In genomic region chr17:2056221-2057129, GRCh38 we compare ENCODE assay signal across 1 cellular context.
TF ChIP-seq lines count a peak whose summit lies in the region.

No MANE protein-coding gene starts in this region.

TF ChIP-seq in K562, 482 proteins besides CTCF, POLR2A, EP300 and RAD21:
- TF ChIP-seq ZNF263 (CRISPR knock-in tag; IDR thresholded peaks at IDR 0.05; ENCODE audit: borderline replicate concordance) (no peak), KHSRP (IDR thresholded peaks at IDR 0.05) (no peak), MAFF (IDR thresholded peaks at IDR 0.05; ENCODE audit: low read length) (no peak), LEF1 (IDR thresholded peaks at IDR 0.05) (no peak), CREB3L1 (IDR thresholded peaks at IDR 0.05; ENCODE audit: borderline replicate concordance, low read depth) (no peak), FOXM1 (IDR thresholded peaks at IDR 0.05; ENCODE audit: low read depth) (no peak), FOXM1 (CRISPR knock-in tag; IDR thresholded peaks at IDR 0.05; ENCODE audit: low read depth) (no peak), POLR2G (IDR thresholded peaks at IDR 0.05; ENCODE audit: low read depth, low read length) (0 out of 2 replicates have a peak, but pooled peaks have one; percentile 33), LARP7 (IDR thresholded peaks at IDR 0.05) (no peak), PHF20 (IDR thresholded peaks at IDR 0.05; ENCODE audit: partially characterized antibody) (no peak), MECOM (CRISPR knock-in tag; IDR thresholded peaks at IDR 0.05) (no peak)
- TF ChIP-seq, protein P1, sequence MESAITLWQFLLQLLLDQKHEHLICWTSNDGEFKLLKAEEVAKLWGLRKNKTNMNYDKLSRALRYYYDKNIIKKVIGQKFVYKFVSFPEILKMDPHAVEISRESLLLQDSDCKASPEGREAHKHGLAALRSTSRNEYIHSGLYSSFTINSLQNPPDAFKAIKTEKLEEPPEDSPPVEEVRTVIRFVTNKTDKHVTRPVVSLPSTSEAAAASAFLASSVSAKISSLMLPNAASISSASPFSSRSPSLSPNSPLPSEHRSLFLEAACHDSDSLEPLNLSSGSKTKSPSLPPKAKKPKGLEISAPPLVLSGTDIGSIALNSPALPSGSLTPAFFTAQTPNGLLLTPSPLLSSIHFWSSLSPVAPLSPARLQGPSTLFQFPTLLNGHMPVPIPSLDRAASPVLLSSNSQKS (CRISPR knock-in tag; IDR thresholded peaks at IDR 0.05): no peak
- TF ChIP-seq, protein P2, sequence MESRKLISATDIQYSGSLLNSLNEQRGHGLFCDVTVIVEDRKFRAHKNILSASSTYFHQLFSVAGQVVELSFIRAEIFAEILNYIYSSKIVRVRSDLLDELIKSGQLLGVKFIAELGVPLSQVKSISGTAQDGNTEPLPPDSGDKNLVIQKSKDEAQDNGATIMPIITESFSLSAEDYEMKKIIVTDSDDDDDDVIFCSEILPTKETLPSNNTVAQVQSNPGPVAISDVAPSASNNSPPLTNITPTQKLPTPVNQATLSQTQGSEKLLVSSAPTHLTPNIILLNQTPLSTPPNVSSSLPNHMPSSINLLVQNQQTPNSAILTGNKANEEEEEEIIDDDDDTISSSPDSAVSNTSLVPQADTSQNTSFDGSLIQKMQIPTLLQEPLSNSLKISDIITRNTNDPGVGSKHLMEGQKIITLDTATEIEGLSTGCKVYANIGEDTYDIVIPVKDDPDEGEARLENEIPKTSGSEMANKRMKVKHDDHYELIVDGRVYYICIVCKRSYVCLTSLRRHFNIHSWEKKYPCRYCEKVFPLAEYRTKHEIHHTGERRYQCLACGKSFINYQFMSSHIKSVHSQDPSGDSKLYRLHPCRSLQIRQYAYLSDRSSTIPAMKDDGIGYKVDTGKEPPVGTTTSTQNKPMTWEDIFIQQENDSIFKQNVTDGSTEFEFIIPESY (CRISPR knock-in tag; IDR thresholded peaks at IDR 0.05): 0 out of 2 replicates have a peak, but pooled peaks have one; percentile 46
